Comparison of ENCODE assay signal across 8 cellular contexts in genomic region chr1:24321150-24321549, GRCh38. TPM values are rescaled to one million over a fixed set of nuclear protein-coding genes. Genes with fewer than 3 reads are reported as not detected.
DNase-seq lines count a peak whose midpoint lies in the region; ATAC-seq and TF ChIP-seq lines count a peak whose summit lies in the region.

No MANE protein-coding gene starts in this region.

- no peak for TF ChIP-seq CTCF in AG04450 (IDR thresholded peaks at IDR 0.05; ENCODE audit: low read depth, low read length)
- TF ChIP-seq CTCF in ascending aorta (IDR thresholded peaks at IDR 0.05), result no peak
- no peak for TF ChIP-seq CTCF in adrenal gland (IDR thresholded peaks at IDR 0.05)

- H3K4me1 ChIP-seq in HUES48 (ENCODE audit: control insufficient read depth, insufficient read depth, low read length), result peaks cover 43% of the 10 kb centered on the region
- H3K4me1 ChIP-seq in ascending aorta, result peaks cover 5 to 6% of the 10 kb centered on the region in 2 donors
- H3K4me1 ChIP-seq in mesenchymal stem cell (ENCODE audit: control insufficient read depth, insufficient read depth, low read depth, low read length), result peaks cover 28% of the 10 kb centered on the region
- peaks cover 0 to 10% of the 10 kb centered on the region in 2 donors for H3K4me1 ChIP-seq in adrenal gland (replicated peaks in 1 of 2)

- peak overlapping the region; percentile 3 to 16 for H2BK12ac ChIP-seq in mesenchymal stem cell (ENCODE audit: low read length in 2 of 2)

- H2BK15ac ChIP-seq in mesenchymal stem cell (ENCODE audit: low read depth, poor library complexity, severe bottlenecking), result peak overlapping the region; percentile 34

- peak overlapping the region; percentile 97 for H2BK120ac ChIP-seq in mesenchymal stem cell (ENCODE audit: low read depth, low read length)

- no peak for TF ChIP-seq POLR2A in adrenal gland (IDR thresholded peaks at IDR 0.05)

- H2AFZ ChIP-seq in mesenchymal stem cell (ENCODE audit: low read depth, low read length), result peak overlapping the region; percentile 64

- no peak overlapping the region for H3K9ac ChIP-seq in HUES48 (ENCODE audit: low read depth, low read length)
- H3K9ac ChIP-seq in mesenchymal stem cell (ENCODE audit: low read length), result no peak overlapping the region

- H3K36me3 ChIP-seq in HUES48 (ENCODE audit: control insufficient read depth, insufficient read depth, low read length) (no peaks in the 10 kb centered on the region), ascending aorta (no peaks in the 10 kb centered on the region), mesenchymal stem cell (ENCODE audit: control insufficient read depth in 1 of 2, insufficient read depth in 2 of 2, low read depth in 1 of 2, low read length in 2 of 2) (no peaks in the 10 kb centered on the region), adrenal gland (replicated peaks in 1 of 2) (no peaks in the 10 kb centered on the region)

- peak overlapping the region; percentile 61 for H3K4me2 ChIP-seq in mesenchymal stem cell (ENCODE audit: low read length, poor library complexity, severe bottlenecking)

- DNase-seq in AG04450 (ENCODE audit: low read depth, low spot score) (no peak), ascending aorta (ENCODE audit: low spot score in 2 of 2) (no peak), mesenchymal stem cell (no peak), adrenal gland (no peak), NCI-H446 treated with DMSO at 0.1 percent for 48 hours (lab: John Stamatoyannopoulos, UW) (no peak)
- no peak for DNase-seq in stimulated activated CD4-positive, alpha-beta T cell treated with anti-CD3 and anti-CD28 coated beads, Interleukin-15, amount 100 ng/mL, for 24 hours

- H3K27ac ChIP-seq in AG04450 (ENCODE audit: low read depth, low read length) (peak overlapping the region; percentile 2), HUES48 (ENCODE audit: low read depth, low read length) (no peak overlapping the region), ascending aorta (no peak overlapping the region), mesenchymal stem cell (ENCODE audit: low read length, poor library complexity, severe bottlenecking) (no peak overlapping the region), adrenal gland (no peak overlapping the region)

- ATAC-seq in GM21737 (IDR thresholded peaks at IDR 0.05; ENCODE audit: unreplicated experiment), result no peak

- CTCF ChIA-PET in AG04450 (lab: Charles Lee), result interaction anchor here (1.0 to 1.9 kb wide), 4 partner anchors 27 to 122 kb away, joined by 3 to 14 read pairs (median 7); no protein-coding TSS in a partner anchor

- intact Hi-C loops in ascending aorta (cut with DNase I), result no loop called here
- intact Hi-C loops in adrenal gland (cut with DNase I), result no loop called here

- peak overlapping the region; percentile 10 to 86 for H3K4ac ChIP-seq in mesenchymal stem cell (ENCODE audit: low read depth in 1 of 2, low read length in 2 of 2)

- peak overlapping the region; percentile 56 to 59 for H3K18ac ChIP-seq in mesenchymal stem cell (ENCODE audit: low read depth in 1 of 2, low read length in 2 of 2)

- H4K91ac ChIP-seq in mesenchymal stem cell (ENCODE audit: low read length), result no peak overlapping the region

- H2AK5ac ChIP-seq in mesenchymal stem cell (ENCODE audit: low read length, severe bottlenecking), result peak overlapping the region; percentile 32

- WGBS in mesenchymal stem cell, result 71% methylated on average over 7 of the region's 7 CpGs
- WGBS in adrenal gland, 4 donors, result 87 to 98% (median 94%) methylated on average over 5 to 7 of the region's 7 CpGs

- no peaks in the 10 kb centered on the region; the same call in 1 of the 2 replicates for H3K9me3 ChIP-seq in AG04450 (ENCODE audit: control insufficient read depth, insufficient read depth, low read length)
- no peaks in the 10 kb centered on the region for H3K9me3 ChIP-seq in HUES48 (ENCODE audit: control insufficient read depth, insufficient read depth, low read length)
- no peaks in the 10 kb centered on the region for H3K9me3 ChIP-seq in ascending aorta
- no peaks in the 10 kb centered on the region for H3K9me3 ChIP-seq in mesenchymal stem cell (ENCODE audit: control insufficient read depth, low read length)
- H3K9me3 ChIP-seq in adrenal gland (replicated peaks in 1 of 3), result no peaks in the 10 kb centered on the region

- H3K4me3 ChIP-seq in AG04450 (ENCODE audit: low read depth, low read length), result no peak overlapping the region
- H3K4me3 ChIP-seq in HUES48 (ENCODE audit: low read depth, low read length), result peak overlapping the region; percentile 66
- peak overlapping the region; percentile 54 to 78 for H3K4me3 ChIP-seq in ascending aorta
- no peak overlapping the region for H3K4me3 ChIP-seq in mesenchymal stem cell (ENCODE audit: insufficient read depth in 1 of 2, low read depth in 1 of 2, low read length in 2 of 2)
- H3K4me3 ChIP-seq in adrenal gland, result no peak overlapping the region

- H3K79me1 ChIP-seq in mesenchymal stem cell (replicated peaks; ENCODE audit: low read length, poor library complexity, severe bottlenecking), result no peaks in the 10 kb centered on the region

- H3K27me3 ChIP-seq in AG04450 (ENCODE audit: control insufficient read depth, insufficient read depth, low read length) (peaks cover 39% of the 10 kb centered on the region), HUES48 (ENCODE audit: control insufficient read depth, insufficient read depth, low read length) (peaks cover 45% of the 10 kb centered on the region), ascending aorta (no peaks in the 10 kb centered on the region), mesenchymal stem cell (ENCODE audit: control insufficient read depth in 1 of 2, insufficient read depth in 1 of 2, low read length in 2 of 2) (peaks cover 65 to 92% of the 10 kb centered on the region in 2 experiments), adrenal gland (peaks cover 11% of the 10 kb centered on the region)

- peak overlapping the region; percentile 97 for H4K8ac ChIP-seq in mesenchymal stem cell (ENCODE audit: low read length)

- POLR2A ChIA-PET in AG04450 (lab: Yijun Ruan, JAX), result interaction anchor here (1.8 kb wide), 1 partner anchor 27 kb away, joined by 9 read pairs; no protein-coding TSS in a partner anchor

- peak overlapping the region in 1 of 2 experiments; percentile 68 for H3K14ac ChIP-seq in mesenchymal stem cell (ENCODE audit: low read length in 2 of 2)

- H3K23ac ChIP-seq in mesenchymal stem cell (ENCODE audit: low read length in 2 of 2), result no peak overlapping the region

- H2BK5ac ChIP-seq in mesenchymal stem cell (ENCODE audit: low read depth, low read length, poor library complexity, severe bottlenecking), result no peak overlapping the region

RNA-seq across cellular contexts. Expression of gene GRHL3, which starts 2.0 kb away (rescaled TPM):
- polyA plus RNA-seq in AG04450 (2011; rRNA removed), result 0.04 TPM in 1 of 2 replicates, not detected in the other
- not detected in 2 replicates for polyA minus RNA-seq in AG04450 (2011; rRNA and poly(A)+ RNA removed)
- not detected for total RNA-seq in ascending aorta
- polyA plus RNA-seq in mesenchymal stem cell (2013, experiment 1 of 2), result 0.19 TPM
- polyA plus RNA-seq in mesenchymal stem cell (2013, experiment 2 of 2), result 0.21 TPM
- total RNA-seq in adrenal gland, result under 1 TPM in 1 of 8 donors, not detected in 7; 0.20 TPM
- polyA plus RNA-seq in adrenal gland, result under 1 TPM in 2 of 3 donors, not detected in 1; 0.10 to 0.15 TPM

Comparison
In these comparisons a context has a peak if more than half of its experiments do, and no peak if none do; other contexts are left out.
1. H3K4me3 ChIP-seq: peak in HUES48 (single experiment) and ascending aorta (2 of 2); none in AG04450 (single experiment), mesenchymal stem cell (0 of 2) and adrenal gland (0 of 4).